In genomic region chr1:185483647-185484450, GRCh38 we compare ENCODE assay signal across 8 cellular contexts.
DNase-seq lines count a peak whose midpoint lies in the region; ATAC-seq and TF ChIP-seq lines count a peak whose summit lies in the region.

No MANE protein-coding gene starts in this region.

- ATAC-seq in left lobe of liver, result peak; percentile 45
- ATAC-seq in HG02970 (IDR thresholded peaks at IDR 0.05; ENCODE audit: low FRiP score, unreplicated experiment), result no peak

- peak overlapping the region; percentile 70 to 94 (median 88) for H3K27ac Mint-ChIP-seq in CD14-positive monocyte

- POLR2A ChIA-PET in HEK293T (lab: Yijun Ruan, JAX), result interaction anchor here (0.5 kb wide), 1 partner anchor 10 kb away, joined by 5 read pairs; no protein-coding TSS in a partner anchor

- H3K36me3 Mint-ChIP-seq in CD14-positive monocyte, result no peaks in the 10 kb centered on the region

- no peak overlapping the region for H3K4me3 ChIP-seq in astrocyte of the spinal cord (ENCODE audit: low read depth, low read length)

- H3K27me3 Mint-ChIP-seq in CD14-positive monocyte (ENCODE audit: low read depth in 3 of 3), result peaks cover 2 to 6% (median 4%) of the 10 kb centered on the region in 3 donors

- in situ Hi-C loops in astrocyte of the spinal cord (cut with HindIII; ENCODE audit: low sequenced_read_pairs), result no loop called here

- H3K9me3 Mint-ChIP-seq in CD14-positive monocyte, result peaks cover 0 to 3% (median 0%) of the 10 kb centered on the region in 7 donors

- intact Hi-C loops in CD14-positive monocyte (cut with micrococcal nuclease) (loop anchor here in 1 of 2 donors (10.0 kb wide), 1 partner anchor 71 kb away; no protein-coding TSS in a partner anchor), head of caudate nucleus (cut with DNase I) (no loop called here)

- DNase-seq in CD14-positive monocyte (ENCODE audit: low spot score), result peak; percentile 49
- peak; percentile 64 for DNase-seq in MV-4-11 (lab: John Stamatoyannopoulos, UW)
- DNase-seq in astrocyte of the spinal cord (ENCODE audit: low read depth, low spot score), result peak; percentile 86
- no peak for DNase-seq in left lobe of liver (ENCODE audit: low spot score)
- no peak for DNase-seq in occipital lobe (lab: John Stamatoyannopoulos, UW)
- DNase-seq in HEK293T (ENCODE audit: extremely low spot score), result no peak
- no peak for DNase-seq in head of caudate nucleus

- CTCF ChIA-PET in HEK293T (lab: Yijun Ruan, JAX), result interaction anchor here (1.2 kb wide), 1 partner anchor 112 kb away, joined by 5 read pairs; no protein-coding TSS in a partner anchor

- no peak for TF ChIP-seq CTCF in CD14-positive monocyte (IDR thresholded peaks at IDR 0.05)
- no peak for TF ChIP-seq CTCF in astrocyte of the spinal cord (IDR thresholded peaks at IDR 0.05; ENCODE audit: low read depth, low read length)

- H3K4me3 Mint-ChIP-seq in CD14-positive monocyte, result no peak overlapping the region

- H3K4me1 Mint-ChIP-seq in CD14-positive monocyte, result peaks cover 28% of the 10 kb centered on the region

TF ChIP-seq in HEK293T, 16 proteins besides CTCF, POLR2A, EP300 and RAD21:
- no peak for TF ChIP-seq LEF1 (IDR thresholded peaks at IDR 0.05; ENCODE audit: borderline replicate concordance)
- TF ChIP-seq CTBP1 (IDR thresholded peaks at IDR 0.05; ENCODE audit: borderline replicate concordance), result no peak
- no peak for TF ChIP-seq ZNF384 (IDR thresholded peaks at IDR 0.05)
- no peak for TF ChIP-seq L3MBTL2 (conservative IDR thresholded peaks at IDR 0.05)
- no peak for TF ChIP-seq NFRKB (IDR thresholded peaks at IDR 0.05)
- TF ChIP-seq BHLHE40 (IDR thresholded peaks at IDR 0.05; ENCODE audit: borderline replicate concordance), result no peak
- no peak for TF ChIP-seq SUZ12 (IDR thresholded peaks at IDR 0.05)
- TF ChIP-seq ELF4 (IDR thresholded peaks at IDR 0.05), result no peak
- no peak for TF ChIP-seq FOXA1 (IDR thresholded peaks at IDR 0.05)
- TF ChIP-seq ARNT (IDR thresholded peaks at IDR 0.05), result no peak

Comparison
In these comparisons a context has a peak if more than half of its experiments do, and no peak if none do; other contexts are left out.
1. DNase-seq: peak in CD14-positive monocyte (single experiment), MV-4-11 (single experiment) and astrocyte of the spinal cord (single experiment); none in left lobe of liver (single experiment), occipital lobe (single experiment), HEK293T (single experiment) and head of caudate nucleus (0 of 42).